21 cellular contexts compared by ENCODE assay signal in the genomic region with DNA sequence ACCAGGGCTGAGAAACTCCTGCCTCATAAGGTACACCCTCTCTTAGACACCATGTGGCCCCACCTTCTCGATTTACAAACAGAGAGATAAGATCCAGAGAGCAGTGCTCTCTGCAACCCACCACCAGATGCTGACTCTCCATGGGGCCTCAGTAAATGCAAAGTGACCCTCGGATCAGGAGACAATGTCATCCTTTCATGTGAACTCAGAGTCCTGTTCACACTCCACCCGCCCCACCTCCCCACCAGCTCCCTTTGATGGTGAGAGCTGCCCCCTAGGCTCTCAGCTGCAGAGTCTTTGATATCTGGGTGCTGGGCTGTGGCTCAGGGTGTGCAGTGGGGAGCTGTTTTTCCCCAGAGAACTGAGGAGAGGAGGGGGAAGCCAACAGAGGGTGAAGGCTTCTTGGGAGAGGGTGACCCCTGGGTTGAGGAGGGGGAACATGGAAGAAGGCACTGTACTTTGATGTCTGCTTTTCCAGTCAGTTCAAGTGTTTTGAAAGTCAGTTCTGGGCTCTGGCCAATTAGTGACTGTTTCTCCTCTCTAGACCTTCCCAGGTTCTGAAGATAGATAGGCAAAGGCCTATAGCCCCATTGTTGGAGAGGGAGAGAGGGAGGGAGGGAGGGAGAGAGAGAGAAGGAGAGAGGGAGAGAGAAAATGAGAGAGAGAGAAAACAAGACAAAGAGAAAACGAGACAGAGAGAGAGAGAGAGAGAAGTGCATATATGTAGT.
DNase-seq lines count a peak whose midpoint lies in the region; ATAC-seq and TF ChIP-seq lines count a peak whose summit lies in the region.
"Had no signal": no experiment of that assay in that cellular context is flagged by ENCODE, and none has a peak within 500 bp of the region (broad histone marks: within the 10 kb centered on the region; RNA-seq: fewer than 3 reads in every experiment).

No MANE protein-coding gene starts in this region.

- 0 out of 22 replicates have a peak, but pooled peaks cover 0 to 3% (median 0%) of the 10 kb centered on the region in 11 experiments for H3K36me3 ChIP-seq in BLaER1 treated with 17β-estradiol and CSF1 and Interleukin-3, amounts not matched to agents 10 nM and 100 nM
- H3K36me3 ChIP-seq in Karpas-422 (ENCODE audit: insufficient read depth, low read length) (no peaks in the 10 kb centered on the region), mesenchymal stem cell (ENCODE audit: control insufficient read depth in 1 of 2, insufficient read depth in 2 of 2, low read depth in 1 of 2, low read length in 2 of 2) (no peaks in the 10 kb centered on the region)
- H3K36me3 ChIP-seq: SJCRH30, uterus had no signal

- no peak overlapping the region for H3K9ac ChIP-seq in BLaER1 treated with 17β-estradiol and CSF1 and Interleukin-3, amounts not matched to agents 10 nM and 100 nM
- no peak overlapping the region; the same call in 1 of the 2 replicates for H3K9ac ChIP-seq in Karpas-422 (ENCODE audit: low read length)
- no peak overlapping the region for H3K9ac ChIP-seq in mesenchymal stem cell (ENCODE audit: low read length)

- H3K4me2 ChIP-seq in BLaER1 treated with 17β-estradiol and CSF1 and Interleukin-3, amounts not matched to agents 10 nM and 100 nM = peak overlapping the region in 6 of 11 experiments; percentile 19 to 61 (median 53); a peak in 10 of 22 replicates
- H3K4me2 ChIP-seq in Karpas-422 (ENCODE audit: low read depth, low read length, poor library complexity, severe bottlenecking) (no peak overlapping the region), mesenchymal stem cell (ENCODE audit: low read length, poor library complexity, severe bottlenecking) (no peak overlapping the region)

- no peak overlapping the region for H3K27ac ChIP-seq in BLaER1 treated with 17β-estradiol and CSF1 and Interleukin-3, amounts not matched to agents 10 nM and 100 nM
- H3K27ac ChIP-seq in Karpas-422 (ENCODE audit: low read length) = no peak overlapping the region
- peak overlapping the region; percentile 27 for H3K27ac ChIP-seq in caudate nucleus (ENCODE audit: low read depth, low read length)
- no peak overlapping the region for H3K27ac ChIP-seq in mesenchymal stem cell (ENCODE audit: low read length, poor library complexity, severe bottlenecking)
- H3K27ac ChIP-seq: SJCRH30, uterus had no signal

- H2AK5ac ChIP-seq in mesenchymal stem cell (ENCODE audit: low read length, severe bottlenecking) = no peak overlapping the region

- no peaks in the 10 kb centered on the region for H4K20me1 ChIP-seq in BLaER1 treated with 17β-estradiol and CSF1 and Interleukin-3, amounts not matched to agents 10 nM and 100 nM
- peaks cover 4% of the 10 kb centered on the region; the same call in 1 of the 2 replicates for H4K20me1 ChIP-seq in Karpas-422 (ENCODE audit: insufficient read depth, low read depth, low read length)

- DNase-seq in Karpas-422 (peak; percentile 42), caudate nucleus (lab: John Stamatoyannopoulos, UW) (peak in 19 of 61 donors; percentile 8 to 53 (median 13)), mesenchymal stem cell (no peak), erythroblast (lab: John Stamatoyannopoulos, UW) (no peak), NCI-H345 (lab: John Stamatoyannopoulos, UW) (no peak), ureter (ENCODE audit: low spot score) (no peak)
- DNase-seq: activated effector memory CD4-positive, alpha-beta T cell treated with anti-CD3 and anti-CD28 coated beads, Interleukin-2, amount 50 U/mL, for 16 hours; aorta; CD4-positive, alpha-beta T cell; glutamatergic neuron; HCEC 1CT; mammary epithelial cell; natural killer cell; NCI-H1417; OCI-M1; stimulated activated CD4-positive, alpha-beta T cell treated with anti-CD3 and anti-CD28 coated beads, Interleukin-15, amount 100 ng/mL, for 24 hours; stimulated activated naive CD8-positive, alpha-beta T cell treated with anti-CD3 and anti-CD28 coated beads, Interleukin-15, amount 100 ng/mL, for 72 hours; uterus had no signal

- no peak overlapping the region for H2BK12ac ChIP-seq in mesenchymal stem cell (ENCODE audit: low read length in 2 of 2)

- H3K18ac ChIP-seq in mesenchymal stem cell (ENCODE audit: low read depth in 1 of 2, low read length in 2 of 2) = no peak overlapping the region

- peaks cover 0 to 7% (median 0%) of the 10 kb centered on the region in 11 experiments; a peak in 2 of 22 replicates for H3K9me3 ChIP-seq in BLaER1 treated with 17β-estradiol and CSF1 and Interleukin-3, amounts not matched to agents 10 nM and 100 nM (replicated peaks in 1 of 11)
- H3K9me3 ChIP-seq in Karpas-422 (ENCODE audit: low read length) (no peaks in the 10 kb centered on the region), mesenchymal stem cell (ENCODE audit: control insufficient read depth, low read length) (no peaks in the 10 kb centered on the region)
- H3K9me3 ChIP-seq: SJCRH30, uterus had no signal

- H4K91ac ChIP-seq in mesenchymal stem cell (ENCODE audit: low read length) = no peak overlapping the region

- no peak overlapping the region for H3K4me3 ChIP-seq in BLaER1 treated with 17β-estradiol and CSF1 and Interleukin-3, amounts not matched to agents 10 nM and 100 nM
- H3K4me3 ChIP-seq in Karpas-422 (ENCODE audit: low read length) (no peak overlapping the region), mesenchymal stem cell (ENCODE audit: insufficient read depth in 1 of 2, low read depth in 1 of 2, low read length in 2 of 2) (no peak overlapping the region)
- H3K4me3 ChIP-seq: SJCRH30, uterus had no signal

- H3K79me2 ChIP-seq in Karpas-422 (ENCODE audit: low read length) = no peaks in the 10 kb centered on the region

- no peak overlapping the region for H2BK5ac ChIP-seq in mesenchymal stem cell (ENCODE audit: low read depth, low read length, poor library complexity, severe bottlenecking)

- no peak for ATAC-seq in GM18520 (IDR thresholded peaks at IDR 0.05; ENCODE audit: unreplicated experiment)
- ATAC-seq: natural killer cell; stimulated activated naive CD8-positive, alpha-beta T cell treated with anti-CD3 and anti-CD28 coated beads, Interleukin-15, amount 100 ng/mL, for 72 hours had no signal

- peak overlapping the region; percentile 23 for H2BK15ac ChIP-seq in mesenchymal stem cell (ENCODE audit: low read depth, poor library complexity, severe bottlenecking)

- H3K9me2 ChIP-seq in Karpas-422 (replicated peaks; ENCODE audit: insufficient read depth, low read length) = no peaks in the 10 kb centered on the region

- H3K79me1 ChIP-seq in mesenchymal stem cell (replicated peaks; ENCODE audit: low read length, poor library complexity, severe bottlenecking) = peaks cover 34% of the 10 kb centered on the region

- peaks cover 17 to 74% (median 47%) of the 10 kb centered on the region in 10 experiments for H3K4me1 ChIP-seq in BLaER1 treated with 17β-estradiol and CSF1 and Interleukin-3, amounts not matched to agents 10 nM and 100 nM
- H3K4me1 ChIP-seq in Karpas-422 (ENCODE audit: low read length) (peaks cover 22% of the 10 kb centered on the region), mesenchymal stem cell (ENCODE audit: control insufficient read depth, insufficient read depth, low read depth, low read length) (peaks cover 6% of the 10 kb centered on the region)
- H3K4me1 ChIP-seq: SJCRH30, uterus had no signal

- TF ChIP-seq POLR2A in erythroblast (IDR thresholded peaks at IDR 0.05; ENCODE audit: low read length) = no peak

- WGBS in mesenchymal stem cell = 36% methylated on average over 3 of the region's 4 CpGs

- H2AFZ ChIP-seq in Karpas-422 (ENCODE audit: low read length) (no peak overlapping the region), mesenchymal stem cell (ENCODE audit: low read depth, low read length) (no peak overlapping the region)

- no peak overlapping the region for H3K23ac ChIP-seq in mesenchymal stem cell (ENCODE audit: low read length in 2 of 2)

- no peaks in the 10 kb centered on the region for H3K27me3 ChIP-seq in BLaER1 treated with 17β-estradiol and CSF1 and Interleukin-3, amounts not matched to agents 10 nM and 100 nM
- H3K27me3 ChIP-seq in Karpas-422 (ENCODE audit: low read length) (no peaks in the 10 kb centered on the region), mesenchymal stem cell (ENCODE audit: control insufficient read depth in 1 of 2, insufficient read depth in 1 of 2, low read length in 2 of 2) (no peaks in the 10 kb centered on the region)
- H3K27me3 ChIP-seq: SJCRH30, uterus had no signal

- H3K14ac ChIP-seq in mesenchymal stem cell (ENCODE audit: low read length in 2 of 2) = no peak overlapping the region

- H4K8ac ChIP-seq in mesenchymal stem cell (ENCODE audit: low read length) = no peak overlapping the region

- no peak overlapping the region for H2BK120ac ChIP-seq in mesenchymal stem cell (ENCODE audit: low read depth, low read length)

- H3K4ac ChIP-seq in mesenchymal stem cell (ENCODE audit: low read depth in 1 of 2, low read length in 2 of 2) = peak overlapping the region in 1 of 2 experiments; percentile 13

Comparison
In these comparisons a context has a peak if more than half of its experiments do, and no peak if none do; other contexts are left out.
1. H3K4me2 ChIP-seq: peak in BLaER1 treated with 17β-estradiol and CSF1 and Interleukin-3, amounts not matched to agents 10 nM and 100 nM (6 of 11); none in Karpas-422 (single experiment) and mesenchymal stem cell (single experiment).